ENCODE assay signal across 8 cellular contexts in the genomic region with DNA sequence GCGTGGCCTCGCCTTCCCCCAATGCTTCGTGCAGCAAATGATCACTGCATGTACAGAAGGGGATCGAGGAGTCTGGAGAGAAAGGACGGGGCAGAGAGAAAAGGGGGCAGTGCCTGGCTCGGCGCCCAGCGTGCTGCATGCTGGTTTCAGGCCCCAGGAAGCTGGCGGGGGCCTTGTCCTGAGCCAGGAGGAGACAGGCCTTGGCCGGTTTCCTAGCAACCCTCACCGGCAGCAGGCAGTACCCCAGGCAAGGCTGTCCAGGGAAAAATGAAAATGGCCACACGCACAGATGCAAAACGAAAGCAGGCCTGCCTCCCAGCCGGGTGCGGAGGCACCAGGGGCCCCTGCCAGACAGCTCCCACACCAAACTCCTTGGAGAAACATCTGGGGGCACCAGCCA.
DNase-seq lines count a peak whose midpoint lies in the region; ATAC-seq and TF ChIP-seq lines count a peak whose summit lies in the region.

No MANE protein-coding gene starts in this region.

- H3K27me3 ChIP-seq in ACC112 (ENCODE audit: insufficient read depth, low read length) (no peaks in the 10 kb centered on the region), muscle layer of colon (ENCODE audit: control insufficient read depth in 1 of 2, insufficient read depth in 2 of 2, low read length in 2 of 2) (no peaks in the 10 kb centered on the region)

- no peak for ATAC-seq in HG02981 (IDR thresholded peaks at IDR 0.05; ENCODE audit: unreplicated experiment)
- ATAC-seq in HG02763 (IDR thresholded peaks at IDR 0.05; ENCODE audit: unreplicated experiment) = no peak
- no peak for ATAC-seq in HG03439 (IDR thresholded peaks at IDR 0.05; ENCODE audit: unreplicated experiment)

- H3K9me3 ChIP-seq in muscle layer of colon (ENCODE audit: low read length) = no peaks in the 10 kb centered on the region

- DNase-seq in G401 (ENCODE audit: low spot score) (peak; percentile 66), astrocyte of the cerebellum (ENCODE audit: low read depth) (no peak), NCI-H187 (lab: John Stamatoyannopoulos, UW) (no peak)

- H3K4me1 ChIP-seq in ACC112 (ENCODE audit: control insufficient read depth, insufficient read depth, low read length, unreplicated experiment) = no peaks in the 10 kb centered on the region
- peaks cover under 1% of the 10 kb centered on the region for H3K4me1 ChIP-seq in muscle layer of colon (ENCODE audit: insufficient read depth, low read length)

- H3K79me2 ChIP-seq in ACC112 (ENCODE audit: control insufficient read depth, insufficient read depth, low read length, unreplicated experiment) = peaks cover 48% of the 10 kb centered on the region

- no peak overlapping the region for H2AFZ ChIP-seq in ACC112 (ENCODE audit: low read length, unreplicated experiment)

- H3K4me3 ChIP-seq in ACC112 (ENCODE audit: low read depth, low read length) (peak overlapping the region; percentile 54; the same call in 1 of the 2 replicates), astrocyte of the cerebellum (ENCODE audit: low read depth, low read length) (peak overlapping the region; percentile 33), muscle layer of colon (ENCODE audit: low read depth in 1 of 2, low read length in 2 of 2) (no peak overlapping the region)

- no peak overlapping the region for H3K9ac ChIP-seq in muscle layer of colon (ENCODE audit: low read length)

- in situ Hi-C loops in G401 (cut with HindIII; ENCODE audit: low sequenced_read_pairs) (no loop called here), astrocyte of the cerebellum (cut with HindIII; ENCODE audit: low sequenced_read_pairs) (no loop called here)

- H3K36me3 ChIP-seq in ACC112 (ENCODE audit: insufficient read depth, low read length) = no peaks in the 10 kb centered on the region; the same call in 1 of the 2 replicates
- H3K36me3 ChIP-seq in muscle layer of colon (ENCODE audit: insufficient read depth, low read length) = no peaks in the 10 kb centered on the region

- no peak overlapping the region for H3K27ac ChIP-seq in ACC112 (ENCODE audit: low read depth, low read length)
- H3K27ac ChIP-seq in muscle layer of colon (ENCODE audit: low read depth, low read length) = peak overlapping the region; percentile 54

- no peak for TF ChIP-seq CTCF in astrocyte of the cerebellum (IDR thresholded peaks at IDR 0.05; ENCODE audit: low read depth, low read length, missing control alignments)

Comparison
In these comparisons a context has a peak if more than half of its experiments do, and no peak if none do; other contexts are left out.
1. H3K4me3 ChIP-seq: peak in ACC112 (single experiment) and astrocyte of the cerebellum (single experiment); none in muscle layer of colon (0 of 2).